18 cellular contexts compared by ENCODE assay signal in the genomic region with DNA sequence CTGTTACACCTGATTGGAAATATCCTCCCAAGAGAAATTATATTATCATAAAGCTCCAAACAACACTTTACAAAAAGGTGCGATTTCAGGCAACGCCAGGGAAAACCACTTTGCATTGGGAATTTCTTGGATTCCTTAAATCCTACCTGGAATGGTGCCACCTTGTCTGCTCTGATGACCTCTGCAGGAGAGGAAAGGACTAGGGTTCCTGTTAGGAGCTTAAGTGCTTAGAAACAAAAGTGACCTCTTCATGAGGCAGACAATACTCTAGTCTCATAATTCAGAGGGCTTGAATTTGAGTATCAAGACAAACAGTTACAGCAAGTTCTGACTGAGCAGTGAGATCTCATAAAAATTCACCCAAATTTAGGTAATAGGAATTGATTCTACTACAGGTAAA. TPM values are rescaled to one million over a fixed set of nuclear protein-coding genes. Genes with fewer than 3 reads are reported as not detected.
DNase-seq lines count a peak whose midpoint lies in the region; ATAC-seq and TF ChIP-seq lines count a peak whose summit lies in the region.
"Had no signal": no experiment of that assay in that cellular context is flagged by ENCODE, and none has a peak within 500 bp of the region (broad histone marks: within the 10 kb centered on the region; RNA-seq: fewer than 3 reads in every experiment).

No MANE protein-coding gene starts in this region.

- DNase-seq in Right ventricle myocardium superior: no peak
- no peak for DNase-seq in right cardiac atrium
- no peak for DNase-seq in WTC11 (ENCODE audit: low spot score)
- DNase-seq in type B pancreatic cell (ENCODE audit: extremely low spot score, unreplicated experiment): no peak
- DNase-seq in neuronal stem cell (ENCODE audit: low spot score): no peak
- no peak for DNase-seq in C1 segment of cervical spinal cord (lab: John Stamatoyannopoulos, UW)
- DNase-seq: activated CD4-positive, alpha-beta memory T cell treated with anti-CD3 and anti-CD28 coated beads, Interleukin-2, amount 10 ng/mL, durations not matched to agents 7 days and 5 days; activated naive CD4-positive, alpha-beta T cell treated with anti-CD3 and anti-CD28 coated beads for 36 hours; activated T-cell treated with anti-CD3 and anti-CD28 coated beads, Interleukin-2, amount 50 U/mL, for 1 hour; SIG-M5; testis had no signal

- no peak overlapping the region for H4K91ac ChIP-seq in neuronal stem cell (ENCODE audit: low read depth, low read length, poor library complexity)

- no peaks in the 10 kb centered on the region for H3K27me3 ChIP-seq in right cardiac atrium (ENCODE audit: control insufficient read depth, insufficient read depth)
- H3K27me3 ChIP-seq in iPS-18a (ENCODE audit: control insufficient read depth, insufficient read depth, low read length): no peaks in the 10 kb centered on the region
- H3K27me3 ChIP-seq in neuronal stem cell (ENCODE audit: control insufficient read depth in 3 of 3, insufficient read depth in 3 of 3, low read depth in 1 of 3, low read length in 3 of 3): no peaks in the 10 kb centered on the region
- H3K27me3 ChIP-seq: ascending aorta, colonic mucosa, testis had no signal

- no peaks in the 10 kb centered on the region for H3K9me3 ChIP-seq in right cardiac atrium (ENCODE audit: control insufficient read depth, low read length)
- no peaks in the 10 kb centered on the region for H3K9me3 ChIP-seq in iPS-18a (ENCODE audit: control insufficient read depth, low read depth, low read length)
- no peaks in the 10 kb centered on the region for H3K9me3 ChIP-seq in neuronal stem cell (replicated peaks in 1 of 2; ENCODE audit: control insufficient read depth in 2 of 2, insufficient read depth in 1 of 2, low read depth in 1 of 2, low read length in 2 of 2)
- H3K9me3 ChIP-seq: ascending aorta, colonic mucosa, testis had no signal

- POLR2A ChIA-PET in WTC11 (lab: Charles Lee): interaction anchor here (0.6 kb wide), 1 partner anchor 1232 kb away, joined by 4 read pairs; no protein-coding TSS in a partner anchor

- H3K9me3 Mint-ChIP-seq in WTC11: peaks cover 4% of the 10 kb centered on the region; the same call in 1 of the 2 replicates
- no peaks in the 10 kb centered on the region for H3K9me3 Mint-ChIP-seq in type B pancreatic cell
- H3K9me3 Mint-ChIP-seq: activated CD4-positive, alpha-beta memory T cell treated with anti-CD3 and anti-CD28 coated beads, Interleukin-2, amount 10 ng/mL, durations not matched to agents 7 days and 5 days; activated naive CD4-positive, alpha-beta T cell treated with anti-CD3 and anti-CD28 coated beads for 36 hours; GM23338; T-helper 1 cell treated with Interleukin-12 subunit alpha and Interleukin-12 subunit beta and Interleukin-4 antibody, amounts not matched to agents 30 μg/mL and 1 μg/mL, for 36 hours had no signal

- H3K27ac ChIP-seq in right cardiac atrium (ENCODE audit: low read length) (no peak overlapping the region), iPS-18a (ENCODE audit: low read length) (no peak overlapping the region), neuronal stem cell (replicated peaks; ENCODE audit: low read length) (no peak overlapping the region)
- H3K27ac ChIP-seq: colonic mucosa, foreskin keratinocyte, testis had no signal

- intact Hi-C loops in Right ventricle myocardium superior (cut with DNase I) (loop anchor here (10.0 kb wide), 1 partner anchor 599 kb away; no protein-coding TSS in a partner anchor), right cardiac atrium (cut with DNase I) (no loop called here)

- no peak overlapping the region for H3K4me3 ChIP-seq in right cardiac atrium (ENCODE audit: low read length)
- no peak overlapping the region for H3K4me3 ChIP-seq in iPS-18a (ENCODE audit: low read length)
- no peak overlapping the region for H3K4me3 ChIP-seq in neuronal stem cell (ENCODE audit: low read length in 2 of 2)
- H3K4me3 ChIP-seq: ascending aorta, colonic mucosa, GM23338, testis had no signal

- H3K9ac ChIP-seq in iPS-18a (ENCODE audit: low read length) (peak overlapping the region; percentile 4), neuronal stem cell (ENCODE audit: low read depth, low read length, poor library complexity) (no peak overlapping the region)

- H2BK12ac ChIP-seq in neuronal stem cell (ENCODE audit: low read length): no peak overlapping the region

- H3K36me3 ChIP-seq in iPS-18a (ENCODE audit: control insufficient read depth, low read depth, low read length) (no peaks in the 10 kb centered on the region), neuronal stem cell (replicated peaks in 1 of 2; ENCODE audit: control insufficient read depth in 2 of 2, insufficient read depth in 2 of 2, low read length in 2 of 2) (no peaks in the 10 kb centered on the region)
- H3K36me3 ChIP-seq: ascending aorta, colonic mucosa had no signal

- CTCF ChIA-PET in WTC11 (lab: Charles Lee): interaction anchor here (0.6 to 2.7 kb wide), 7 partner anchors 15 to 864 kb away, joined by 3 to 14 read pairs (median 4); no protein-coding TSS in a partner anchor

- H3K4me2 ChIP-seq in neuronal stem cell (ENCODE audit: insufficient read depth, low read length, poor library complexity, severe bottlenecking): no peak overlapping the region
- H3K4me2 ChIP-seq: GM23338 had no signal

- TF ChIP-seq CTCF in WTC11 (IDR thresholded peaks at IDR 0.05): no peak
- TF ChIP-seq CTCF in type B pancreatic cell (conservative IDR thresholded peaks at IDR 0.05): no peak

- no peak overlapping the region for H3K4ac ChIP-seq in neuronal stem cell (ENCODE audit: low read length)

- H3K79me1 ChIP-seq in neuronal stem cell (ENCODE audit: low read depth, low read length): no peaks in the 10 kb centered on the region

- WGBS in right cardiac atrium: 69% methylated on average over 2 of the region's 2 CpGs
- WGBS in neuronal stem cell (ENCODE audit: extremely low coverage in 2 of 2, insufficient read length in 2 of 2, insufficient replicate concordance in 1 of 2), 2 donors: no CpG with 5 or more reads among the region's 2 CpGs

- H3K4me1 Mint-ChIP-seq in WTC11 (peaks cover 11% of the 10 kb centered on the region), type B pancreatic cell (ENCODE audit: unreplicated experiment) (peaks cover 10% of the 10 kb centered on the region)
- H3K4me1 Mint-ChIP-seq: activated CD4-positive, alpha-beta memory T cell treated with anti-CD3 and anti-CD28 coated beads, Interleukin-2, amount 10 ng/mL, durations not matched to agents 7 days and 5 days had no signal

- H3K4me3 Mint-ChIP-seq in WTC11 (no peak overlapping the region), type B pancreatic cell (no peak overlapping the region)
- H3K4me3 Mint-ChIP-seq: activated CD4-positive, alpha-beta memory T cell treated with anti-CD3 and anti-CD28 coated beads, Interleukin-2, amount 10 ng/mL, durations not matched to agents 7 days and 5 days; activated naive CD4-positive, alpha-beta T cell treated with anti-CD3 and anti-CD28 coated beads for 36 hours; GM23338; T-helper 1 cell treated with Interleukin-12 subunit alpha and Interleukin-12 subunit beta and Interleukin-4 antibody, amounts not matched to agents 30 μg/mL and 1 μg/mL, for 36 hours had no signal

- H2BK120ac ChIP-seq in neuronal stem cell (ENCODE audit: low read depth, low read length): no peak overlapping the region

- H3K27ac Mint-ChIP-seq in WTC11 (no peak overlapping the region), type B pancreatic cell (peak overlapping the region; percentile 91)
- H3K27ac Mint-ChIP-seq: activated CD4-positive, alpha-beta memory T cell treated with anti-CD3 and anti-CD28 coated beads, Interleukin-2, amount 10 ng/mL, durations not matched to agents 7 days and 5 days; activated naive CD4-positive, alpha-beta T cell treated with anti-CD3 and anti-CD28 coated beads for 36 hours; GM23338; T-helper 1 cell treated with Interleukin-12 subunit alpha and Interleukin-12 subunit beta and Interleukin-4 antibody, amounts not matched to agents 30 μg/mL and 1 μg/mL, for 36 hours had no signal

- H3K18ac ChIP-seq in neuronal stem cell (ENCODE audit: low read length): no peak overlapping the region

- no peaks in the 10 kb centered on the region; the same call in 1 of the 2 replicates for H3K27me3 Mint-ChIP-seq in WTC11 (ENCODE audit: low read depth)
- H3K27me3 Mint-ChIP-seq in type B pancreatic cell: no peaks in the 10 kb centered on the region

- peak; percentile 62 for ATAC-seq in Right ventricle myocardium superior (ENCODE audit: poor library complexity)
- ATAC-seq in right cardiac atrium: no peak
- peak; percentile 43; the same call in 1 of the 2 replicates for ATAC-seq in WTC11
- ATAC-seq in GM18517 (IDR thresholded peaks at IDR 0.05; ENCODE audit: unreplicated experiment): no peak

- no peak overlapping the region for H2AK5ac ChIP-seq in neuronal stem cell (ENCODE audit: low read depth, low read length)

- H3K4me1 ChIP-seq in right cardiac atrium (ENCODE audit: control insufficient read depth, insufficient read depth, low read length): peaks cover 4% of the 10 kb centered on the region
- H3K4me1 ChIP-seq in iPS-18a (ENCODE audit: control insufficient read depth, low read depth, low read length): peaks cover 7% of the 10 kb centered on the region
- peaks cover 4 to 6% of the 10 kb centered on the region in 2 donors for H3K4me1 ChIP-seq in neuronal stem cell (ENCODE audit: control insufficient read depth in 2 of 2, insufficient read depth in 1 of 2, low read depth in 1 of 2, low read length in 2 of 2)
- H3K4me1 ChIP-seq: ascending aorta, colonic mucosa, foreskin keratinocyte, testis had no signal

- no peak overlapping the region for H3K14ac ChIP-seq in neuronal stem cell (ENCODE audit: low read length)

- H4K8ac ChIP-seq in neuronal stem cell (ENCODE audit: low read depth, low read length): no peak overlapping the region

- H2BK15ac ChIP-seq in neuronal stem cell (ENCODE audit: low read length): no peak overlapping the region

- H2AFZ ChIP-seq in neuronal stem cell (ENCODE audit: low read length): no peak overlapping the region
- H2AFZ ChIP-seq: GM23338 had no signal

- no peaks in the 10 kb centered on the region for H3K36me3 Mint-ChIP-seq in WTC11
- no peaks in the 10 kb centered on the region for H3K36me3 Mint-ChIP-seq in type B pancreatic cell

- no peak overlapping the region for H2BK5ac ChIP-seq in neuronal stem cell (ENCODE audit: low read length)

- H3K23ac ChIP-seq in neuronal stem cell (ENCODE audit: low read depth, low read length, poor library complexity): no peak overlapping the region

TF ChIP-seq in WTC11, 78 proteins besides CTCF, POLR2A, EP300 and RAD21 (continues in another document):
- TF ChIP-seq ZNF423 (CRISPR knock-in tag; IDR thresholded peaks at IDR 0.05) (no peak), SP1 (CRISPR knock-in tag; conservative IDR thresholded peaks at IDR 0.05) (no peak), TCF7 (CRISPR knock-in tag; IDR thresholded peaks at IDR 0.05; ENCODE audit: low read depth) (no peak)

RNA-seq across cellular contexts. Expression of a gene that starts 33.9 kb away (rescaled TPM):
- 4.8 TPM for total RNA-seq in Right ventricle myocardium superior
- total RNA-seq in right cardiac atrium: 10 to 100 TPM in 1 of 4 donors, 1 to 10 TPM in 3; 4.0 to 10.6 (median 7.4) TPM
- polyA plus RNA-seq in right cardiac atrium: 1.6 TPM
- 0.57 to 1.2 TPM (median 0.99 TPM) in 3 replicates for total RNA-seq in WTC11 (2021)
- 23.2 and 39.9 TPM in 2 replicates for total RNA-seq in type B pancreatic cell (ENCODE audit: low replicate concordance)
- polyA plus RNA-seq in neuronal stem cell (2013, experiment 1 of 2): 14.7 TPM
- polyA plus RNA-seq in neuronal stem cell (2013, experiment 2 of 2): 15.3 TPM

Comparison
In these comparisons a context has a peak if more than half of its experiments do, and no peak if none do; other contexts are left out.
1. ATAC-seq: peak in Right ventricle myocardium superior (single experiment) and WTC11 (single experiment); none in right cardiac atrium (0 of 2) and GM18517 (single experiment).